Comparison of ENCODE assay signal across 8 cellular contexts in the genomic region with DNA sequence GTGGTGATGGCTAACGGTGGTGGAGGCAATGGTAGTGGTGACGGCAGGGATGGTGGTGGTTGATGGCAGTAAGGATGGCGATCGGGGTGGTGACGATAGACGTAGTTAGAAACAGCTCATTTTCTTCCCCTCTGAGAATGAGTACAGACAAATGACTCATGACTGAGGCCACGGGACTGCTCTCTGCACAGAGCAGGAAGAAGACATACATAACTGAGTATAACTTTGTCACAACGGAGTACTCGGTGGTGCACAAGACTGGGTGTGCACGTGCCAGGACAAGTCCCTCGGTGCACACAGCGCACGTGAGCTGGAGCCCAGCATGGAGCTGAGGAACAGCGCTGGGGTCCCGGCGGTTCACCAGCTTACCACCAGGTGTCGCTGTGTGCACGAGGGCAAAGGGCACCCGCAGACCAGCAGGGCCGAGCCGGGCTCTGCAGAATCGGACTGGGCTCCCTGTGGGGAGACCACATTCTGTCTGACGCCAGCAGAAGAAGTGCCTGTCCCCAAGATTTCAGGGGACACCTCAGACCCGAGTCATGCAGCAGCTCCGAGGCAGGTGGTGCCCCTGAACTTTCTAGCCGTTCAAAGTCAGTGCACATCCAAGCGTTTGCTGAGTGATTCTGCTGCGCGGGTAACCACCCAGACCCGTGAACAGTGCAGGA.
A peak's percentile ranks its signal among the peaks of the same experiment; 100 is the strongest.
DNase-seq lines count a peak whose midpoint lies in the region; ATAC-seq, FAIRE-seq and TF ChIP-seq lines count a peak whose summit lies in the region.

No MANE protein-coding gene starts in this region.

- no peaks in the 10 kb centered on the region for H3K36me3 ChIP-seq in Karpas-422 (ENCODE audit: insufficient read depth, low read length)
- no peaks in the 10 kb centered on the region for H3K36me3 ChIP-seq in WERI-Rb-1
- no peaks in the 10 kb centered on the region for H3K36me3 ChIP-seq in bronchial epithelial cell (ENCODE audit: control insufficient read depth, insufficient read depth, low read length)

- TF ChIP-seq CTCF in WERI-Rb-1 (IDR thresholded peaks at IDR 0.05; ENCODE audit: low read depth, low read length) = peak; percentile 97
- peak; percentile 97 for TF ChIP-seq CTCF in bronchial epithelial cell (IDR thresholded peaks at IDR 0.05; ENCODE audit: insufficient read depth, low read length, severe bottlenecking)

- H3K27me3 ChIP-seq in Karpas-422 (ENCODE audit: low read length) = no peaks in the 10 kb centered on the region
- no peaks in the 10 kb centered on the region for H3K27me3 ChIP-seq in WERI-Rb-1 (ENCODE audit: insufficient read depth, low read depth, severe bottlenecking)
- H3K27me3 ChIP-seq in bronchial epithelial cell (ENCODE audit: control insufficient read depth, insufficient read depth, low read length) = peaks cover 2% of the 10 kb centered on the region

- H3K27ac ChIP-seq in Karpas-422 (ENCODE audit: low read length) (no peak overlapping the region), WERI-Rb-1 (no peak overlapping the region)

- no peaks in the 10 kb centered on the region for H3K79me2 ChIP-seq in Karpas-422 (ENCODE audit: low read length)

- H3K4me3 ChIP-seq in Karpas-422 (ENCODE audit: low read length) = no peak overlapping the region
- no peak overlapping the region for H3K4me3 ChIP-seq in WERI-Rb-1 (ENCODE audit: low read depth, low read length)
- no peak overlapping the region for H3K4me3 ChIP-seq in bronchial epithelial cell (ENCODE audit: low read depth, low read length)

- peak; percentile 87 for FAIRE-seq in bronchial epithelial cell (lab: Jason Lieb, UNC)

- H3K9me2 ChIP-seq in Karpas-422 (replicated peaks; ENCODE audit: insufficient read depth, low read length) = no peaks in the 10 kb centered on the region

- intact Hi-C loops in left colon (cut with DNase I, micrococcal nuclease) = loop anchor here in 1 of 2 donors (10.0 kb wide), 1 partner anchor 441 kb away; no protein-coding TSS in a partner anchor

- peaks cover 7% of the 10 kb centered on the region for H3K4me1 ChIP-seq in Karpas-422 (ENCODE audit: low read length)

- H3K9me3 ChIP-seq in Karpas-422 (ENCODE audit: low read length) (no peaks in the 10 kb centered on the region), WERI-Rb-1 (ENCODE audit: severe bottlenecking) (no peaks in the 10 kb centered on the region)

- ATAC-seq in GM21367 (IDR thresholded peaks at IDR 0.05; ENCODE audit: unreplicated experiment) (peak; percentile 52), left colon (peak; percentile 92)

- H4K20me1 ChIP-seq in Karpas-422 (ENCODE audit: insufficient read depth, low read depth, low read length) = no peaks in the 10 kb centered on the region

- H2AFZ ChIP-seq in Karpas-422 (ENCODE audit: low read length) = no peak overlapping the region; the same call in 1 of the 2 replicates

- no peak overlapping the region for H3K4me2 ChIP-seq in Karpas-422 (ENCODE audit: low read depth, low read length, poor library complexity, severe bottlenecking)

- DNase-seq in COLO829 (ENCODE audit: low spot score) (peak; percentile 30), Karpas-422 (peak; percentile 89), WERI-Rb-1 (peak; percentile 77), bronchial epithelial cell (ENCODE audit: low read depth) (peak; percentile 79), left colon (peak in 1 of 2 donors; percentile 77), NCI-H1092 treated with DMSO at 0.1 percent for 48 hours (lab: John Stamatoyannopoulos, UW) (no peak)
- peak; percentile 10 to 60 (median 35) for DNase-seq in stimulated activated CD4-positive, alpha-beta T cell treated with anti-CD3 and anti-CD28 coated beads, TNF-alpha, amount 100 ng/mL, for 1 hour (ENCODE audit: low read depth in 3 of 3, low spot score in 1 of 3)

- no peak overlapping the region for H3K9ac ChIP-seq in Karpas-422 (ENCODE audit: low read length)
